28 cellular contexts compared by ENCODE assay signal in the genomic region with DNA sequence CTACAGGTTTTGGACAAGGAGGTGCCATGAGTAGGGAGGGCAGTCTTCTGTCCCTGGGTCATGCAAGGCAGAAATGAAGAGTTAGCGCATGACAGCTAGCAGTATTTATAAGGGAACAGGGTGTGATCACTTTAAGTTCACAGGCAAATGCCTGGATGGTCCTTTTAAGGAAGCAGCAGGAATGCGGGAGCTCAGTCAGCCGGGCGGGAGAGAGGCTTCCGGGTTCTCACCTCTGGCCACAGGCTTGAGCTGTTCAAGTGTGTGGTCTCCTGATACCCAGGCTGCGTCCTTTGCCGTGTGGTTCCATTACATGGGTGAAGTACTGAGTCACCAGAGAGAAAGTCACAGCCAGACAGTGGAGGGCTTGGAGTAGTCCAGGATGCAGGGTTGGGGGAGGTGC.
DNase-seq lines count a peak whose midpoint lies in the region; ATAC-seq, FAIRE-seq and TF ChIP-seq lines count a peak whose summit lies in the region.
"Had no signal": no experiment of that assay in that cellular context is flagged by ENCODE, and none has a peak within 500 bp of the region (broad histone marks: within the 10 kb centered on the region; RNA-seq: fewer than 3 reads in every experiment).

No MANE protein-coding gene starts in this region.

- no peaks in the 10 kb centered on the region for H3K4me1 Mint-ChIP-seq in activated naive CD4-positive, alpha-beta T cell treated with anti-CD3 and anti-CD28 coated beads, Interleukin-2, amount 50 U/mL, for 24 hours

- H3K27me3 Mint-ChIP-seq in activated naive CD4-positive, alpha-beta T cell treated with anti-CD3 and anti-CD28 coated beads, Interleukin-2, amount 50 U/mL, for 24 hours, result no peaks in the 10 kb centered on the region
- H3K27me3 Mint-ChIP-seq: IgD-negative memory B cell had no signal

- in situ Hi-C loops in GM13976 (cut with MboI; ENCODE audit: low sequenced_read_pairs, unreplicated experiment), result no loop called here

- DNase-seq in activated naive CD4-positive, alpha-beta T cell treated with anti-CD3 and anti-CD28 coated beads, Interleukin-2, amount 50 U/mL, for 72 hours (ENCODE audit: low spot score in 2 of 2), result no peak
- DNase-seq in cardiac fibroblast (ENCODE audit: low read depth in 2 of 2), result peak; percentile 27 to 28
- peak; percentile 59 for DNase-seq in kidney tubule cell (ENCODE audit: low spot score)
- DNase-seq in urothelium cell line (ENCODE audit: low spot score), result peak; percentile 83
- no peak for DNase-seq in posterior cingulate gyrus
- DNase-seq in GM13976 (ENCODE audit: low spot score), result no peak
- DNase-seq in BE2C, result no peak
- DNase-seq: activated CD4-positive, alpha-beta T cell treated with anti-CD3 and anti-CD28 coated beads for 4 hours; activated naive CD4-positive, alpha-beta T cell treated with anti-CD3 and anti-CD28 coated beads, Interleukin-2, amount 50 U/mL, for 16 hours; activated T-cell treated with anti-CD3 and anti-CD28 coated beads, Interleukin-2, amount 50 U/mL, for 72 hours; COR-L47; cortex of kidney; DND-41; immature natural killer cell; MG63; NCI-H1436; NCI-H2107; NCI-H446 treated with DMSO at 0.1 percent for 48 hours; OCI-M1; stimulated activated CD4-positive, alpha-beta T cell treated with anti-CD3 and anti-CD28 coated beads, Interleukin-2, amount 100 ng/mL, for 24 hours; T-helper 1 cell had no signal

- H3K9me3 ChIP-seq in BE2C, result no peaks in the 10 kb centered on the region
- H3K9me3 ChIP-seq: MG63 had no signal

- H3K4me3 ChIP-seq in cardiac fibroblast (replicated peaks in 1 of 2; ENCODE audit: low read depth in 2 of 2, low read length in 2 of 2) (no peak overlapping the region), BE2C (ENCODE audit: low read depth, low read length) (no peak overlapping the region)
- H3K4me3 ChIP-seq: hepatocyte, MG63, skin epidermis had no signal

- peak; percentile 65 for FAIRE-seq in urothelium cell line (lab: Jason Lieb, UNC)
- FAIRE-seq: endometrium had no signal

- H3K4me1 ChIP-seq in BE2C, result no peaks in the 10 kb centered on the region; the same call in 1 of the 2 replicates

- TF ChIP-seq CTCF in cardiac fibroblast (IDR thresholded peaks at IDR 0.05; ENCODE audit: low read depth, low read length) (no peak), GM13976 (IDR thresholded peaks at IDR 0.05; ENCODE audit: borderline replicate concordance, control extremely low read depth, extremely low read depth, insufficient read depth, missing control alignments) (no peak), BE2C (IDR thresholded peaks at IDR 0.05; ENCODE audit: low read depth, low read length) (no peak)

- H3K36me3 Mint-ChIP-seq in activated naive CD4-positive, alpha-beta T cell treated with anti-CD3 and anti-CD28 coated beads, Interleukin-2, amount 50 U/mL, for 24 hours, result peaks cover 4% of the 10 kb centered on the region
- H3K36me3 Mint-ChIP-seq in activated naive CD4-positive, alpha-beta T cell treated with anti-CD3 and anti-CD28 coated beads, Interleukin-2, amount 50 U/mL, for 72 hours, result no peaks in the 10 kb centered on the region

- no peaks in the 10 kb centered on the region for H3K27me3 ChIP-seq in BE2C
- H3K27me3 ChIP-seq: hepatocyte, MG63 had no signal

- no peaks in the 10 kb centered on the region for H3K9me3 Mint-ChIP-seq in activated naive CD4-positive, alpha-beta T cell treated with anti-CD3 and anti-CD28 coated beads, Interleukin-2, amount 50 U/mL, for 24 hours
- no peaks in the 10 kb centered on the region for H3K9me3 Mint-ChIP-seq in activated naive CD4-positive, alpha-beta T cell treated with anti-CD3 and anti-CD28 coated beads, Interleukin-2, amount 50 U/mL, for 72 hours
- H3K9me3 Mint-ChIP-seq: activated T-cell treated with anti-CD3 and anti-CD28 coated beads, Interleukin-2, amount 50 U/mL, for 72 hours; IgD-negative memory B cell; immature natural killer cell; neural crest cell; stimulated activated effector memory CD8-positive, alpha-beta T cell treated with anti-CD3 and anti-CD28 coated beads, Interleukin-12 subunit alpha, Interleukin-12 subunit beta, amount 100 ng/mL, for 72 hours had no signal

- H3K4me3 Mint-ChIP-seq in activated naive CD4-positive, alpha-beta T cell treated with anti-CD3 and anti-CD28 coated beads, Interleukin-2, amount 50 U/mL, for 24 hours, result no peak overlapping the region
- H3K4me3 Mint-ChIP-seq: activated T-cell treated with anti-CD3 and anti-CD28 coated beads, Interleukin-2, amount 50 U/mL, for 72 hours; IgD-negative memory B cell; immature natural killer cell; neural crest cell; stimulated activated effector memory CD8-positive, alpha-beta T cell treated with anti-CD3 and anti-CD28 coated beads, Interleukin-12 subunit alpha, Interleukin-12 subunit beta, amount 100 ng/mL, for 72 hours had no signal

- intact Hi-C loops in posterior cingulate gyrus (cut with DNase I), result no loop called here

- ATAC-seq in activated naive CD4-positive, alpha-beta T cell treated with anti-CD3 and anti-CD28 coated beads, Interleukin-2, amount 50 U/mL, for 72 hours, result no peak
- ATAC-seq: activated T-cell treated with anti-CD3 and anti-CD28 coated beads, Interleukin-2, amount 50 U/mL, for 72 hours; stimulated activated effector memory CD8-positive, alpha-beta T cell treated with anti-CD3 and anti-CD28 coated beads, Interleukin-12 subunit alpha, Interleukin-12 subunit beta, amount 100 ng/mL, for 72 hours had no signal

- H3K27ac Mint-ChIP-seq in activated naive CD4-positive, alpha-beta T cell treated with anti-CD3 and anti-CD28 coated beads, Interleukin-2, amount 50 U/mL, for 24 hours, result peak overlapping the region; percentile 30
- peak overlapping the region in 1 of 2 donors; percentile 84 for H3K27ac Mint-ChIP-seq in activated naive CD4-positive, alpha-beta T cell treated with anti-CD3 and anti-CD28 coated beads, Interleukin-2, amount 50 U/mL, for 72 hours
- H3K27ac Mint-ChIP-seq: activated T-cell treated with anti-CD3 and anti-CD28 coated beads, Interleukin-2, amount 50 U/mL, for 72 hours; IgD-negative memory B cell; stimulated activated effector memory CD8-positive, alpha-beta T cell treated with anti-CD3 and anti-CD28 coated beads, Interleukin-12 subunit alpha, Interleukin-12 subunit beta, amount 100 ng/mL, for 72 hours had no signal

- peaks cover 4% of the 10 kb centered on the region; the same call in 1 of the 2 replicates for H3K36me3 ChIP-seq in BE2C

Comparison
In these comparisons a context has a peak if more than half of its experiments do, and no peak if none do; other contexts are left out.
1. DNase-seq: peak in cardiac fibroblast (2 of 2), kidney tubule cell (single experiment) and urothelium cell line (single experiment); none in activated naive CD4-positive, alpha-beta T cell treated with anti-CD3 and anti-CD28 coated beads, Interleukin-2, amount 50 U/mL, for 72 hours (0 of 2), posterior cingulate gyrus (0 of 10), GM13976 (single experiment) and BE2C (single experiment).